9 cellular contexts compared by ENCODE assay signal in genomic region chr12:12327802-12328201, GRCh38. TPM values are rescaled to one million over a fixed set of nuclear protein-coding genes. Genes with fewer than 3 reads are reported as not detected.
DNase-seq lines count a peak whose midpoint lies in the region; ATAC-seq, FAIRE-seq and TF ChIP-seq lines count a peak whose summit lies in the region.
"Had no signal": no experiment of that assay in that cellular context is flagged by ENCODE, and none has a peak within 500 bp of the region (broad histone marks: within the 10 kb centered on the region; RNA-seq: fewer than 3 reads in every experiment).

No MANE protein-coding gene starts in this region.

- no peak overlapping the region for H3K4me3 ChIP-seq in H7 (ENCODE audit: insufficient read depth, low read depth, low read length)
- no peak overlapping the region for H3K4me3 ChIP-seq in GM12878
- H3K4me3 ChIP-seq in testis: no peak overlapping the region

- H3K36me3 ChIP-seq in H7 (replicated peaks; ENCODE audit: control insufficient read depth, insufficient read depth, low read length) (no peaks in the 10 kb centered on the region), GM12878 (ENCODE audit: control insufficient read depth in 2 of 2, insufficient read depth in 2 of 2, low read length in 1 of 2) (no peaks in the 10 kb centered on the region), testis (ENCODE audit: low read depth, missing control alignments) (no peaks in the 10 kb centered on the region)

- H3K79me2 ChIP-seq in GM12878 (ENCODE audit: control insufficient read depth, insufficient read depth, low read length): no peaks in the 10 kb centered on the region

- peak; percentile 56 to 76 (median 74); a peak in 5 of 6 replicates for TF ChIP-seq CTCF in GM12878 (IDR thresholded peaks at IDR 0.05 in 2 of 3, conservative IDR thresholded peaks at IDR 0.05 in 1 of 3; ENCODE audit: control insufficient read depth in 2 of 3, extremely low read depth in 1 of 3, insufficient read depth in 1 of 3, low read depth in 3 of 3, low read length in 3 of 3)
- TF ChIP-seq CTCF in testis (IDR thresholded peaks at IDR 0.05): peak; percentile 26 to 51 (median 50)

- H3K4me1 ChIP-seq in GM12878 (ENCODE audit: control insufficient read depth, insufficient read depth, low read length): no peaks in the 10 kb centered on the region
- no peaks in the 10 kb centered on the region for H3K4me1 ChIP-seq in testis

- H2AFZ ChIP-seq in GM12878 (ENCODE audit: control insufficient read depth, low read depth, low read length): no peak overlapping the region

- no TSS peak for BruUV-seq in GM12878 (replicated peaks; lab: Mats Ljungman, UMichigan)

- TF ChIP-seq RAD21 in GM12878 (IDR thresholded peaks at IDR 0.05; ENCODE audit: insufficient read depth, low read depth, low read length): peak; percentile 85

- H3K9me3 ChIP-seq in GM12878 (replicated peaks; ENCODE audit: control insufficient read depth, insufficient read depth, low read length) (no peaks in the 10 kb centered on the region), testis (no peaks in the 10 kb centered on the region)

- TF ChIP-seq POLR2A in GM12878 (IDR thresholded peaks at IDR 0.05; ENCODE audit: low read depth, low read length) (no peak), testis (IDR thresholded peaks at IDR 0.05) (no peak)

- FAIRE-seq in GM12878 (lab: Jason Lieb, UNC): peak; percentile 84
- peak; percentile 84 for FAIRE-seq in islet of Langerhans (lab: Jason Lieb, UNC)
- FAIRE-seq: TTC549 had no signal

- ATAC-seq in GM12878 (peak; percentile 74), HG03135 (IDR thresholded peaks at IDR 0.05; ENCODE audit: unreplicated experiment) (no peak)

- DNase-seq in Caki2 (ENCODE audit: low read depth): peak; percentile 62
- DNase-seq in H7: peak; percentile 66
- DNase-seq in NCI-H69 (lab: John Stamatoyannopoulos, UW): peak; percentile 74
- peak; percentile 25 for DNase-seq in GM12878 (ENCODE audit: low read depth, low spot score)
- DNase-seq in testis: no peak
- DNase-seq in cortex of kidney (lab: John Stamatoyannopoulos, UW): no peak

- intact Hi-C loops in GM12878 (cut with micrococcal nuclease; ENCODE audit: unreplicated experiment) (loop anchor here (2.0 to 10.0 kb wide), 4 partner anchors 106 to 291 kb away; no protein-coding TSS in a partner anchor), testis (cut with DNase I; ENCODE audit: low total_unique reads) (loop anchor here (10.0 kb wide), 1 partner anchor 243 kb away; no protein-coding TSS in a partner anchor)

- H4K20me1 ChIP-seq in GM12878 (ENCODE audit: control insufficient read depth, insufficient read depth): no peaks in the 10 kb centered on the region

- no peak overlapping the region for H3K9ac ChIP-seq in GM12878 (ENCODE audit: control insufficient read depth, insufficient read depth, low read length)

- no peak overlapping the region for H3K27ac ChIP-seq in GM12878 (ENCODE audit: control insufficient read depth, insufficient read depth)
- H3K27ac ChIP-seq in testis: no peak overlapping the region

- in situ Hi-C loops in Caki2 (cut with HindIII; ENCODE audit: low pct_unique_long_range_greater_than_20kb, low sequenced_read_pairs): loop anchor here (25.0 kb wide), 1 partner anchor 241 kb away; no protein-coding TSS in a partner anchor
- in situ Hi-C loops in GM12878 (cut with MboI): loop anchor here (10.0 kb wide), 1 partner anchor 743 kb away; no protein-coding TSS in a partner anchor

- H3K4me2 ChIP-seq in GM12878 (ENCODE audit: control insufficient read depth, insufficient read depth): no peak overlapping the region

- SMC1A ChIA-PET in GM12878 (lab: Charles Lee; ENCODE audit: uncharacterized antibody, unreplicated experiment): interaction anchor here (0.6 to 8.7 kb wide), 26 partner anchors 12 to 782 kb away, joined by 3 to 112 read pairs (median 3); partner anchors contain the start of gene BCL2L14

- RAD21 ChIA-PET in GM12878 (lab: Charles Lee; ENCODE audit: unreplicated experiment): interaction anchor here (0.7 to 5.6 kb wide), 13 partner anchors 9 to 748 kb away, joined by 3 to 58 read pairs (median 3); no protein-coding TSS in a partner anchor

- 0% methylated on average over 1 of the region's 1 CpG for WGBS in GM12878 (ENCODE audit: insufficient coverage, insufficient replicate concordance, low lambda C conversion rate, missing lambda C conversion rate)
- WGBS in testis, 2 donors: 9 to 32% methylated on average over 1 of the region's 1 CpG

- H3K27me3 ChIP-seq in H7 (ENCODE audit: control insufficient read depth, insufficient read depth, low read length): no peaks in the 10 kb centered on the region
- no peaks in the 10 kb centered on the region for H3K27me3 ChIP-seq in GM12878 (replicated peaks in 1 of 2; ENCODE audit: control insufficient read depth in 2 of 2, insufficient read depth in 2 of 2, low read length in 1 of 2)
- no peaks in the 10 kb centered on the region for H3K27me3 ChIP-seq in testis

- POLR2A ChIA-PET in GM12878 (lab: Charles Lee): interaction anchor here (0.6 to 0.7 kb wide), 3 partner anchors 15 to 401 kb away, joined by 3 to 6 read pairs (median 5); no protein-coding TSS in a partner anchor

- CTCF ChIA-PET in GM12878 (lab: Yijun Ruan, JAX): interaction anchor here (0.7 to 14.9 kb wide), 40 partner anchors 8 to 1557 kb away, joined by 3 to 214 read pairs (median 4); partner anchors contain the start of genes BCL2L14, BORCS5 and LRP6

- TF ChIP-seq EP300 in GM12878 (IDR thresholded peaks at IDR 0.05; ENCODE audit: borderline replicate concordance in 1 of 2, control insufficient read depth in 1 of 2, low read depth in 2 of 2, low read length in 2 of 2): no peak

TF ChIP-seq in GM12878, 131 proteins besides CTCF, POLR2A, EP300 and RAD21 (continues in another document):
- TF ChIP-seq ZNF207 (IDR thresholded peaks at IDR 0.05; ENCODE audit: borderline replicate concordance) (no peak), CBFB (IDR thresholded peaks at IDR 0.05; ENCODE audit: low read depth) (no peak), JUND (IDR thresholded peaks at IDR 0.05; ENCODE audit: low read depth, low read length) (no peak), RELA (IDR thresholded peaks at IDR 0.05; ENCODE audit: borderline replicate concordance, partially characterized antibody) (no peak), TCF3 (IDR thresholded peaks at IDR 0.05; ENCODE audit: borderline replicate concordance, insufficient read depth, low read depth, low read length) (no peak), ZSCAN29 (IDR thresholded peaks at IDR 0.05) (no peak), CBX5 (IDR thresholded peaks at IDR 0.05; ENCODE audit: low read depth) (no peak), BMI1 (IDR thresholded peaks at IDR 0.05; ENCODE audit: borderline replicate concordance) (no peak), BACH1 (IDR thresholded peaks at IDR 0.05; ENCODE audit: borderline replicate concordance) (no peak)

RNA-seq across cellular contexts. Expression of gene MANSC1, which starts 22.2 kb away (rescaled TPM):
- total RNA-seq in Caki2 (2014; rRNA removed; shearing (Covaris generic); ENCODE audit: low replicate concordance): 4.6 and 5.1 TPM in 2 replicates
- total RNA-seq in H7 (2014; rRNA removed; shearing (Covaris generic)): 0.94 and 2.3 TPM in 2 replicates
- not detected in 2 replicates for total RNA-seq in GM12878 (2013; cell fraction: nucleolus; rRNA removed)
- total RNA-seq in GM12878 (2014; rRNA removed) (0.17 TPM in 1 of 2 replicates, not detected in the other), GM12878 (2014; rRNA removed; fragmentation: Illumina TruSeq; extraction: Trizol) (0.09 and 0.18 TPM in 2 replicates), GM12878 (2021) (0.19 and 0.23 TPM in 2 replicates), testis (10 to 100 TPM; 24.0 to 24.7 TPM)
- not detected for polyA plus RNA-seq in GM12878 (2011; ENCODE audit: low read depth)
- polyA plus RNA-seq in GM12878 (2011; rRNA removed) (0.03 TPM in 1 of 2 replicates, not detected in the other), GM12878 (2014; fragmentation: Illumina TruSeq; extraction: Trizol) (0.15 and 0.19 TPM in 2 replicates), GM12878 (2014; fragmentation: Nextera tagmentation; extraction: Ambion mirVana) (under 1 TPM; 0.02 to 0.06 TPM), GM12878 (2014; rRNA removed) (0.08 and 0.13 TPM in 2 replicates), GM12878 (2016; fragmentation: Nextera tagmentation; extraction: Ambion mirVana) (under 1 TPM in 1 of 2 experiments, not detected in 1; 0.04 TPM), testis (ENCODE audit: insufficient read depth, low read depth, low replicate concordance) (30.3 TPM)
- not detected in 2 replicates for polyA plus RNA-seq in GM12878 (2011; cell fraction: cytosol; rRNA removed)
- polyA plus RNA-seq in GM12878 (2011; cell fraction: nucleus; rRNA removed): not detected in 2 replicates
- 0.17 TPM in 1 of 2 replicates, not detected in the other for polyA plus RNA-seq in GM12878 (2012)
- polyA minus RNA-seq in GM12878 (2011; rRNA and poly(A)+ RNA removed): not detected in 2 replicates
- polyA minus RNA-seq in GM12878 (2011; cell fraction: cytosol; rRNA and poly(A)+ RNA removed): not detected in 2 replicates
- polyA minus RNA-seq in GM12878 (2011; cell fraction: nucleus; rRNA and poly(A)+ RNA removed): not detected in 2 replicates

RNA-seq across cellular contexts. Expression of gene BORCS5, which starts 29.1 kb away (rescaled TPM):
- 1.9 and 2.8 TPM in 2 replicates for total RNA-seq in Caki2 (2014; rRNA removed; shearing (Covaris generic); ENCODE audit: low replicate concordance)
- 7.4 and 7.5 TPM in 2 replicates for total RNA-seq in H7 (2014; rRNA removed; shearing (Covaris generic))
- total RNA-seq in GM12878 (2013; cell fraction: nucleolus; rRNA removed): 33.5 and 38.5 TPM in 2 replicates
- total RNA-seq in GM12878 (2014; rRNA removed) (10.2 and 11.7 TPM in 2 replicates), GM12878 (2014; rRNA removed; fragmentation: Illumina TruSeq; extraction: Trizol) (8.2 and 9.3 TPM in 2 replicates), GM12878 (2021) (23.5 and 25.9 TPM in 2 replicates), testis (10 to 100 TPM; 22.8 to 46.3 TPM)
- 7.8 TPM for polyA plus RNA-seq in GM12878 (2011; ENCODE audit: low read depth)
- polyA plus RNA-seq in GM12878 (2011; rRNA removed) (14.0 and 15.1 TPM in 2 replicates), GM12878 (2014; fragmentation: Illumina TruSeq; extraction: Trizol) (16.0 and 17.2 TPM in 2 replicates), GM12878 (2014; fragmentation: Nextera tagmentation; extraction: Ambion mirVana) (1 to 10 TPM; 1.4 to 1.7 TPM), GM12878 (2014; rRNA removed) (20.9 and 23.0 TPM in 2 replicates), GM12878 (2016; fragmentation: Nextera tagmentation; extraction: Ambion mirVana) (10 to 100 TPM; 33.6 to 39.7 TPM), testis (ENCODE audit: insufficient read depth, low read depth, low replicate concordance) (20.3 TPM)
- polyA plus RNA-seq in GM12878 (2011; cell fraction: cytosol; rRNA removed): 27.9 and 34.5 TPM in 2 replicates
- polyA plus RNA-seq in GM12878 (2011; cell fraction: nucleus; rRNA removed): 22.3 and 24.1 TPM in 2 replicates
- polyA plus RNA-seq in GM12878 (2012): 10.0 and 13.8 TPM in 2 replicates
- polyA minus RNA-seq in GM12878 (2011; rRNA and poly(A)+ RNA removed): 23.4 and 26.7 TPM in 2 replicates
- polyA minus RNA-seq in GM12878 (2011; cell fraction: cytosol; rRNA and poly(A)+ RNA removed): 13.6 and 19.5 TPM in 2 replicates
- 15.5 and 29.0 TPM in 2 replicates for polyA minus RNA-seq in GM12878 (2011; cell fraction: nucleus; rRNA and poly(A)+ RNA removed)

Comparison
In these comparisons a context has a peak if more than half of its experiments do, and no peak if none do; other contexts are left out.
1. DNase-seq: peak in Caki2 (single experiment), H7 (single experiment), NCI-H69 (single experiment) and GM12878 (single experiment); none in testis (single experiment) and cortex of kidney (single experiment).